Comparison of ENCODE assay signal across 17 cellular contexts in genomic region chr17:63171428-63172205, GRCh38.
DNase-seq lines count a peak whose midpoint lies in the region; FAIRE-seq and TF ChIP-seq lines count a peak whose summit lies in the region.
"Had no signal": no experiment of that assay in that cellular context is flagged by ENCODE, and none has a peak within 500 bp of the region (broad histone marks: within the 10 kb centered on the region; RNA-seq: fewer than 3 reads in every experiment).

No MANE protein-coding gene starts in this region.

- no peak overlapping the region for H2AFZ ChIP-seq in SK-N-SH (ENCODE audit: low read depth)

- TF ChIP-seq EP300 in SK-N-SH (IDR thresholded peaks at IDR 0.05; ENCODE audit: borderline replicate concordance in 1 of 2, low read depth in 1 of 2, low read length in 1 of 2), result peak in 1 of 2 experiments; percentile 83; a peak in 2 of 4 replicates

- no peak for DNase-seq in H54 (ENCODE audit: insufficient read length, low spot score)
- DNase-seq in SK-N-SH, result no peak
- peak; percentile 57 for DNase-seq in fibroblast of pulmonary artery (ENCODE audit: low read depth)
- DNase-seq in HTR-8/SVneo (ENCODE audit: insufficient read length, low spot score), result no peak
- DNase-seq in NCI-H2196 treated with DMSO at 0.1 percent for 48 hours (lab: John Stamatoyannopoulos, UW; ENCODE audit: unreplicated experiment), result no peak
- no peak for DNase-seq in SW 1271 (lab: John Stamatoyannopoulos, UW)
- DNase-seq: activated CD4-positive, alpha-beta T cell treated with anti-CD3 and anti-CD28 coated beads for 1 hour; activated T-cell treated with anti-CD3 and anti-CD28 coated beads for 4 hours; GDM1; NCI-H1092; NCI-H446; retina; stimulated activated CD8-positive, alpha-beta memory T cell treated with anti-CD3 and anti-CD28 coated beads, Interleukin-4, amount 100 ng/mL, for 48 hours; T-helper 17 cell had no signal

- H3K9ac ChIP-seq in SK-N-SH (peak overlapping the region; percentile 44; the same call in 1 of the 2 replicates), skeletal muscle satellite cell (ENCODE audit: low read depth, low read length) (no peak overlapping the region)

- no peak for TF ChIP-seq POLR2A in H54 (IDR thresholded peaks at IDR 0.05; ENCODE audit: low read depth, low read length)

- H4K20me1 ChIP-seq in SK-N-SH (ENCODE audit: insufficient read depth), result peaks cover 4% of the 10 kb centered on the region; the same call in 1 of the 2 replicates

- H3K4me2 ChIP-seq in SK-N-SH, result peak overlapping the region; percentile 43
- peak overlapping the region; percentile 21 for H3K4me2 ChIP-seq in skeletal muscle satellite cell (ENCODE audit: low read length)

- CTCF ChIA-PET in SK-N-SH (lab: Yijun Ruan, JAX), result interaction anchor here (1.1 to 1.5 kb wide), 2 partner anchors 9 to 89 kb away, joined by 3 to 4 read pairs; no protein-coding TSS in a partner anchor

- peak; percentile 52 for FAIRE-seq in H54 (lab: Jason Lieb, UNC)
- no peak for FAIRE-seq in HTR-8/SVneo (lab: Jason Lieb, UNC)
- FAIRE-seq: HepG2 had no signal

- peaks cover 62% of the 10 kb centered on the region for H3K79me2 ChIP-seq in SK-N-SH (ENCODE audit: insufficient read depth)

- H3K4me1 ChIP-seq in SK-N-SH (ENCODE audit: control insufficient read depth in 1 of 2, insufficient read depth in 2 of 2, low read depth in 1 of 2, low read length in 1 of 2), result peaks cover 0 to 4% of the 10 kb centered on the region in 2 experiments; a peak in 1 of 4 replicates
- H3K4me1 ChIP-seq in skeletal muscle satellite cell (ENCODE audit: control insufficient read depth, insufficient read depth, low read length), result peaks cover 20% of the 10 kb centered on the region

- H3K27me3 ChIP-seq in SK-N-SH (ENCODE audit: insufficient read depth), result no peaks in the 10 kb centered on the region
- H3K27me3 ChIP-seq in skeletal muscle satellite cell (ENCODE audit: control insufficient read depth, insufficient read depth, low read length), result no peaks in the 10 kb centered on the region
- H3K27me3 ChIP-seq: tibial nerve had no signal

- H3K9me3 ChIP-seq in SK-N-SH (peaks cover 14% of the 10 kb centered on the region), skeletal muscle satellite cell (replicated peaks; ENCODE audit: low read length) (no peaks in the 10 kb centered on the region)
- H3K9me3 ChIP-seq: tibial nerve had no signal

- TF ChIP-seq RAD21 in SK-N-SH (IDR thresholded peaks at IDR 0.05; ENCODE audit: low read length), result no peak

- H3K27ac ChIP-seq in SK-N-SH (ENCODE audit: low read depth in 2 of 2, low read length in 1 of 2), result peak overlapping the region; percentile 73 to 94; a peak in 3 of 4 replicates

- POLR2A ChIA-PET in SK-N-SH (lab: Yijun Ruan, JAX), result no interaction called here

- H3K36me3 ChIP-seq in SK-N-SH (replicated peaks in 1 of 2; ENCODE audit: control insufficient read depth in 1 of 2, insufficient read depth in 2 of 2, low read length in 1 of 2) (peaks cover 0 to 14% of the 10 kb centered on the region in 2 experiments), skeletal muscle satellite cell (ENCODE audit: insufficient read depth, low read length) (peaks cover 4% of the 10 kb centered on the region)
- H3K36me3 ChIP-seq: tibial nerve had no signal

- H3F3A ChIP-seq in SK-N-SH (replicated peaks; ENCODE audit: insufficient read depth), result peaks cover 55% of the 10 kb centered on the region

- TF ChIP-seq CTCF in SK-N-SH (IDR thresholded peaks at IDR 0.05) (no peak), fibroblast of pulmonary artery (IDR thresholded peaks at IDR 0.05; ENCODE audit: low read length, missing control alignments) (no peak)

- no peaks in the 10 kb centered on the region for H3K9me2 ChIP-seq in SK-N-SH

- WGBS in SK-N-SH (ENCODE audit: low lambda C conversion rate), result 17% methylated on average over 1 of the region's 1 CpG

- H3K4me3 ChIP-seq in SK-N-SH (ENCODE audit: low read depth in 2 of 2, low read length in 1 of 2), result peak overlapping the region in 1 of 2 experiments; percentile 42; a peak in 1 of 4 replicates
- H3K4me3 ChIP-seq in fibroblast of pulmonary artery (replicated peaks; ENCODE audit: low read depth, low read length), result no peak overlapping the region
- H3K4me3 ChIP-seq in skeletal muscle satellite cell (ENCODE audit: low read length), result no peak overlapping the region
- H3K4me3 ChIP-seq: tibial nerve had no signal

TF ChIP-seq in SK-N-SH, 30 proteins besides CTCF, POLR2A, EP300 and RAD21:
- TF ChIP-seq POLR2AphosphoS5 (IDR thresholded peaks at IDR 0.05; ENCODE audit: low read depth, low read length) (peak; percentile 26; the same call in 1 of the 2 replicates), MXI1 (IDR thresholded peaks at IDR 0.05; ENCODE audit: low read depth, low read length) (no peak), JUND (IDR thresholded peaks at IDR 0.05) (peak; percentile 78), MEF2A (IDR thresholded peaks at IDR 0.05; ENCODE audit: borderline replicate concordance, low read depth) (peak; percentile 52; the same call in 1 of the 2 replicates), PBX3 (IDR thresholded peaks at IDR 0.05) (peak; percentile 81), FOXM1 (IDR thresholded peaks at IDR 0.05; ENCODE audit: low read depth) (0 out of 2 replicates have a peak, but pooled peaks have one; percentile 70), RXRA (IDR thresholded peaks at IDR 0.05; ENCODE audit: borderline replicate concordance, low read depth) (peak; percentile 32; the same call in 1 of the 2 replicates), USF1 (IDR thresholded peaks at IDR 0.05; ENCODE audit: borderline replicate concordance, low read depth) (no peak), FOSL2 (IDR thresholded peaks at IDR 0.05; ENCODE audit: borderline replicate concordance, low read depth) (peak; percentile 71), SMC3 (IDR thresholded peaks at IDR 0.05; ENCODE audit: low read depth, low read length) (no peak), GABPA (IDR thresholded peaks at IDR 0.05; ENCODE audit: low read depth) (no peak), TAF1 (IDR thresholded peaks at IDR 0.05; ENCODE audit: borderline replicate concordance, low read depth, low read length) (no peak), TEAD4 (IDR thresholded peaks at IDR 0.05; ENCODE audit: borderline replicate concordance, insufficient read depth) (peak; percentile 70), ELF1 (IDR thresholded peaks at IDR 0.05) (no peak), NFIC (IDR thresholded peaks at IDR 0.05; ENCODE audit: borderline replicate concordance) (peak; percentile 92), CHD2 (IDR thresholded peaks at IDR 0.05; ENCODE audit: low read length, partially characterized antibody) (no peak), USF2 (IDR thresholded peaks at IDR 0.05; ENCODE audit: borderline replicate concordance, low read depth, low read length) (no peak), TCF12 (IDR thresholded peaks at IDR 0.05) (peak; percentile 76), GATA2 (CRISPR knock-in tag; IDR thresholded peaks at IDR 0.05) (no peak), FOXJ3 (CRISPR knock-in tag; IDR thresholded peaks at IDR 0.05) (no peak), YY1 (IDR thresholded peaks at IDR 0.05; ENCODE audit: low read depth) (no peak)
